In the genomic region with DNA sequence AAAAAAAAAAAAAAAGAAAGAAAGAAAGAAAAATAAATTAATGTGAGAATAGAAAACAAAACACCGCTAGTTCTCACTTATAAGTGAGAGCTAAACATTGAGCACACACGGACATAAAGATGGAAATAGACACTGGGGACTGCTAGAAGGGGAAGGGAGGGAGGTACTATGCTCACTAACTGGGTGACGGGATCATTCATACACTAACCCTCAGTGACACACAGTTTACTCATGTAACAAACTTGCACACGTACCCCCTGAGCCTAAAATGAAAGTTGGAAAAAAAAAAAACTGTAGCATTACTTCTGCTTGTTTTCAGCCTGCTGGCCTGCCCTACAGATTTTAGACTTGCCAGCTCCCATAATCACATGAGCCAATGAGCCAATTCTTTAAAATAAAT, we compare ENCODE assay signal across 26 cellular contexts. TPM values are rescaled to one million over a fixed set of nuclear protein-coding genes. Genes with fewer than 3 reads are reported as not detected.
A peak's percentile ranks its signal among the peaks of the same experiment; 100 is the strongest.
DNase-seq lines count a peak whose midpoint lies in the region; ATAC-seq, FAIRE-seq and TF ChIP-seq lines count a peak whose summit lies in the region.
"Had no signal": no experiment of that assay in that cellular context is flagged by ENCODE, and none has a peak within 500 bp of the region (broad histone marks: within the 10 kb centered on the region; RNA-seq: fewer than 3 reads in every experiment).

No MANE protein-coding gene starts in this region.

- no peak overlapping the region for H3K4me2 ChIP-seq in neural progenitor cell
- H3K4me2 ChIP-seq: smooth muscle cell had no signal

- TF ChIP-seq CTCF in bronchial epithelial cell (IDR thresholded peaks at IDR 0.05; ENCODE audit: insufficient read depth, low read length, severe bottlenecking), result no peak
- TF ChIP-seq CTCF in neural progenitor cell (IDR thresholded peaks at IDR 0.05), result no peak
- no peak for TF ChIP-seq CTCF in GM10248 (IDR thresholded peaks at IDR 0.05; ENCODE audit: control extremely low read depth, extremely low read depth, low read depth, missing control alignments)

- no peak overlapping the region for H3K4me3 Mint-ChIP-seq in neural progenitor cell
- H3K4me3 Mint-ChIP-seq: activated CD4-positive, alpha-beta memory T cell treated with anti-CD3 and anti-CD28 coated beads for 36 hours; activated naive CD4-positive, alpha-beta T cell treated with anti-CD3 and anti-CD28 coated beads, Interleukin-2, amount 50 U/mL, for 24 hours; activated T-helper 17 cell treated with anti-CD3 and anti-CD28 coated beads, Interleukin-2, amount 50 U/mL, for 72 hours; naive thymus-derived CD8-positive, alpha-beta T cell had no signal

- no peaks in the 10 kb centered on the region for H3K4me1 Mint-ChIP-seq in neural progenitor cell
- H3K4me1 Mint-ChIP-seq: activated naive CD4-positive, alpha-beta T cell treated with anti-CD3 and anti-CD28 coated beads, Interleukin-2, amount 50 U/mL, for 24 hours; activated T-helper 17 cell treated with anti-CD3 and anti-CD28 coated beads, Interleukin-2, amount 50 U/mL, for 72 hours had no signal

- H3K9me3 Mint-ChIP-seq in neural progenitor cell, result no peaks in the 10 kb centered on the region
- H3K9me3 Mint-ChIP-seq: activated CD4-positive, alpha-beta memory T cell treated with anti-CD3 and anti-CD28 coated beads for 36 hours; activated naive CD4-positive, alpha-beta T cell treated with anti-CD3 and anti-CD28 coated beads, Interleukin-2, amount 50 U/mL, for 24 hours; activated T-helper 17 cell treated with anti-CD3 and anti-CD28 coated beads, Interleukin-2, amount 50 U/mL, for 72 hours; naive thymus-derived CD8-positive, alpha-beta T cell had no signal

- H3K36me3 Mint-ChIP-seq in neural progenitor cell, result peaks cover 18% of the 10 kb centered on the region

- peaks cover 7% of the 10 kb centered on the region for H3F3A ChIP-seq in neural progenitor cell (ENCODE audit: low read depth)

- no peaks in the 10 kb centered on the region for H3K4me1 ChIP-seq in neural progenitor cell

- FAIRE-seq in bronchial epithelial cell (lab: Jason Lieb, UNC), result no peak
- FAIRE-seq: D721Med, frontal cortex, H1 had no signal

- H3K4me3 ChIP-seq in bronchial epithelial cell (ENCODE audit: low read depth, low read length) (no peak overlapping the region), neural progenitor cell (no peak overlapping the region)
- H3K4me3 ChIP-seq: MG63, smooth muscle cell had no signal

- no peak overlapping the region for H3K27ac ChIP-seq in neural progenitor cell

- no peaks in the 10 kb centered on the region for H3K27me3 Mint-ChIP-seq in neural progenitor cell (ENCODE audit: insufficient read depth, low read depth)
- H3K27me3 Mint-ChIP-seq: activated CD4-positive, alpha-beta memory T cell treated with anti-CD3 and anti-CD28 coated beads for 36 hours; activated naive CD4-positive, alpha-beta T cell treated with anti-CD3 and anti-CD28 coated beads, Interleukin-2, amount 50 U/mL, for 24 hours; activated T-helper 17 cell treated with anti-CD3 and anti-CD28 coated beads, Interleukin-2, amount 50 U/mL, for 72 hours; naive thymus-derived CD8-positive, alpha-beta T cell had no signal

- POLR2A ChIA-PET in GM10248 (lab: Yijun Ruan, JAX), result no interaction called here

- no peaks in the 10 kb centered on the region for H3K79me2 ChIP-seq in neural progenitor cell (ENCODE audit: low read depth)

- DNase-seq in EL, result peak; percentile 67
- peak; percentile 78 for DNase-seq in M059J (ENCODE audit: low read depth)
- peak; percentile 49 for DNase-seq in bronchial epithelial cell (ENCODE audit: low read depth)
- DNase-seq in neural progenitor cell (ENCODE audit: low spot score), result no peak
- no peak for DNase-seq in 8988T
- DNase-seq in GM10248 (ENCODE audit: extremely low spot score), result no peak
- DNase-seq: activated CD4-positive, alpha-beta memory T cell treated with anti-CD3 and anti-CD28 coated beads for 36 hours; activated CD8-positive, alpha-beta memory T cell treated with anti-CD3 and anti-CD28 coated beads, Interleukin-2, amount 50 U/mL, for 48 hours; aorta; hippocampal formation; left ventricle myocardium superior; MG63; midbrain; naive thymus-derived CD8-positive, alpha-beta T cell; NCI-H1417 treated with DMSO at 0.1 percent for 48 hours; NCI-H446 treated with DMSO at 0.1 percent for 48 hours; SHP77; stimulated activated CD4-positive, alpha-beta T cell treated with anti-CD3 and anti-CD28 coated beads, Interleukin-2, amount 100 ng/mL, for 24 hours; substantia nigra had no signal

- H3K36me3 ChIP-seq in bronchial epithelial cell (ENCODE audit: control insufficient read depth, insufficient read depth, low read length), result peaks cover 2% of the 10 kb centered on the region
- no peaks in the 10 kb centered on the region for H3K36me3 ChIP-seq in neural progenitor cell
- H3K36me3 ChIP-seq: MG63 had no signal

- ATAC-seq in HG02623 (IDR thresholded peaks at IDR 0.05; ENCODE audit: unreplicated experiment), result no peak
- ATAC-seq: activated T-helper 17 cell treated with anti-CD3 and anti-CD28 coated beads, Interleukin-2, amount 50 U/mL, for 72 hours; left ventricle myocardium superior; naive thymus-derived CD8-positive, alpha-beta T cell had no signal

- peak overlapping the region; percentile 28 for H3K27ac Mint-ChIP-seq in neural progenitor cell
- H3K27ac Mint-ChIP-seq: activated CD4-positive, alpha-beta memory T cell treated with anti-CD3 and anti-CD28 coated beads for 36 hours; activated naive CD4-positive, alpha-beta T cell treated with anti-CD3 and anti-CD28 coated beads, Interleukin-2, amount 50 U/mL, for 24 hours; activated T-helper 17 cell treated with anti-CD3 and anti-CD28 coated beads, Interleukin-2, amount 50 U/mL, for 72 hours had no signal

- no peak overlapping the region for H2AFZ ChIP-seq in neural progenitor cell (replicated peaks)

- no peak overlapping the region for H3K9ac ChIP-seq in neural progenitor cell

- CTCF ChIA-PET in GM10248 (lab: Yijun Ruan, JAX), result interaction anchor here (0.6 to 3.1 kb wide), 6 partner anchors 9 to 131 kb away, joined by 3 to 14 read pairs (median 4); a partner anchor contains a TSS

- no peaks in the 10 kb centered on the region for H3K27me3 ChIP-seq in bronchial epithelial cell (ENCODE audit: control insufficient read depth, insufficient read depth, low read length)
- no peaks in the 10 kb centered on the region for H3K27me3 ChIP-seq in neural progenitor cell
- H3K27me3 ChIP-seq: MG63 had no signal

- H3K9me3 ChIP-seq in neural progenitor cell (ENCODE audit: low read depth), result no peaks in the 10 kb centered on the region
- H3K9me3 ChIP-seq: MG63 had no signal

- H4K20me1 ChIP-seq in neural progenitor cell (ENCODE audit: low read depth), result no peaks in the 10 kb centered on the region

RNA-seq across cellular contexts. Expression of a gene that starts 10.5 kb away (rescaled TPM):
- total RNA-seq in M059J (2014; rRNA removed; shearing (Covaris generic)), result 67.3 and 83.3 TPM in 2 replicates
- total RNA-seq in bronchial epithelial cell, result 79.2 and 91.1 TPM in 2 replicates
- total RNA-seq in neural progenitor cell (ENCODE audit: low replicate concordance), result 54.6 and 97.6 TPM in 2 replicates

RNA-seq across cellular contexts. Expression of a gene that starts 17.2 kb away (rescaled TPM):
- total RNA-seq in M059J (2014; rRNA removed; shearing (Covaris generic)), result 30.7 and 51.4 TPM in 2 replicates
- total RNA-seq in bronchial epithelial cell, result 58.8 and 113 TPM in 2 replicates
- total RNA-seq in neural progenitor cell (ENCODE audit: low replicate concordance), result 93.3 and 103 TPM in 2 replicates

RNA-seq across cellular contexts. Expression of a gene that starts 20.7 kb away (rescaled TPM):
- total RNA-seq in M059J (2014; rRNA removed; shearing (Covaris generic)), result 104 and 140 TPM in 2 replicates
- total RNA-seq in bronchial epithelial cell (26.6 and 41.2 TPM in 2 replicates), neural progenitor cell (ENCODE audit: low replicate concordance) (139 and 170 TPM in 2 replicates)

RNA-seq across cellular contexts. Expression of a gene that starts 42.7 kb away (rescaled TPM):
- total RNA-seq in M059J (2014; rRNA removed; shearing (Covaris generic)), result 23.9 and 55.5 TPM in 2 replicates
- total RNA-seq in bronchial epithelial cell, result 174 and 223 TPM in 2 replicates
- 99.6 and 147 TPM in 2 replicates for total RNA-seq in neural progenitor cell (ENCODE audit: low replicate concordance)

RNA-seq across cellular contexts. Expression of a gene that starts 56.7 kb away (rescaled TPM):
- total RNA-seq in M059J (2014; rRNA removed; shearing (Covaris generic)), result 0.52 TPM in 1 of 2 replicates, not detected in the other
- total RNA-seq in bronchial epithelial cell (under 0.01 TPM in 1 of 2 replicates, not detected in the other), neural progenitor cell (ENCODE audit: low replicate concordance) (1.7 and 3.3 TPM in 2 replicates)
- total RNA-seq: left ventricle myocardium superior had no signal

Comparison
In these comparisons a context has a peak if more than half of its experiments do, and no peak if none do; other contexts are left out.
1. DNase-seq: peak in EL (single experiment), M059J (single experiment) and bronchial epithelial cell (single experiment); none in neural progenitor cell (single experiment), 8988T (single experiment) and GM10248 (single experiment).